In genomic region chr7:32941996-32942782, GRCh38 we compare ENCODE assay signal across 8 cellular contexts. TPM values are rescaled to one million over a fixed set of nuclear protein-coding genes. Genes with fewer than 3 reads are reported as not detected.
DNase-seq lines count a peak whose midpoint lies in the region; ATAC-seq and TF ChIP-seq lines count a peak whose summit lies in the region.

No MANE protein-coding gene starts in this region.

- peaks cover 13% of the 10 kb centered on the region for H3K36me3 Mint-ChIP-seq in activated CD4-positive, alpha-beta T cell treated with anti-CD3 and anti-CD28 coated beads, Interleukin-2, amount 10 ng/mL, durations not matched to agents 24 days and 14 days (ENCODE audit: low read depth)

- WGBS in lower leg skin, 2 donors = 1 to 3% methylated on average over 30 to 32 of the region's 49 CpGs

- H3K4me3 ChIP-seq in lower leg skin (ENCODE audit: low read depth, poor library complexity, severe bottlenecking) = peak overlapping the region; percentile 71

- peaks cover 8% of the 10 kb centered on the region for H3K27me3 Mint-ChIP-seq in activated CD4-positive, alpha-beta T cell treated with anti-CD3 and anti-CD28 coated beads, Interleukin-2, amount 10 ng/mL, durations not matched to agents 24 days and 14 days

- DNase-seq in NCI-H2171 treated with DMSO at 0.1 percent for 48 hours (lab: John Stamatoyannopoulos, UW) (peak; percentile 51), NCI-H2171 (lab: John Stamatoyannopoulos, UW) (no peak), NCI-H446 treated with DMSO at 0.1 percent for 48 hours (lab: John Stamatoyannopoulos, UW) (peak; percentile 35), dermis blood vessel endothelial cell (peak; percentile 54), lower leg skin (ENCODE audit: low spot score in 2 of 2) (peak; percentile 58 to 93)
- DNase-seq in activated CD4-positive, alpha-beta T cell treated with anti-CD3 and anti-CD28 coated beads, Interleukin-2, amount 10 ng/mL, durations not matched to agents 24 days and 14 days = peak; percentile 90
- peak; percentile 44 to 54 (median 48) for DNase-seq in stimulated activated CD4-positive, alpha-beta T cell treated with anti-CD3 and anti-CD28 coated beads, TNF-alpha, amount 100 ng/mL, for 4 hours (ENCODE audit: low read depth in 3 of 3)

- H3K27ac Mint-ChIP-seq in activated CD4-positive, alpha-beta T cell treated with anti-CD3 and anti-CD28 coated beads, Interleukin-2, amount 10 ng/mL, durations not matched to agents 24 days and 14 days = peak overlapping the region; percentile 90

- TF ChIP-seq CTCF in lower leg skin (IDR thresholded peaks at IDR 0.05) = no peak

- H3K4me3 Mint-ChIP-seq in activated CD4-positive, alpha-beta T cell treated with anti-CD3 and anti-CD28 coated beads, Interleukin-2, amount 10 ng/mL, durations not matched to agents 24 days and 14 days = peak overlapping the region; percentile 93

- peak; percentile 68 for ATAC-seq in HG02938 (IDR thresholded peaks at IDR 0.05; ENCODE audit: unreplicated experiment)

- no peak for TF ChIP-seq POLR2A in lower leg skin (IDR thresholded peaks at IDR 0.05)

- peaks cover 17% of the 10 kb centered on the region for H3K4me1 Mint-ChIP-seq in activated CD4-positive, alpha-beta T cell treated with anti-CD3 and anti-CD28 coated beads, Interleukin-2, amount 10 ng/mL, durations not matched to agents 24 days and 14 days

- intact Hi-C loops in activated CD4-positive, alpha-beta T cell treated with anti-CD3 and anti-CD28 coated beads, Interleukin-2, amount 10 ng/mL, durations not matched to agents 24 days and 14 days (cut with micrococcal nuclease) = loop anchor here (1.0 to 2.0 kb wide), 4 partner anchors 96 to 141 kb away; partner anchors contain the start of gene NT5C3A
- intact Hi-C loops in lower leg skin (cut with DNase I; ENCODE audit: low total_unique reads) = loop anchor here (5.0 to 10.0 kb wide), 2 partner anchors 50 to 113 kb away; partner anchors contain the start of gene KBTBD2

- peaks cover 7% of the 10 kb centered on the region for H3K9me3 Mint-ChIP-seq in activated CD4-positive, alpha-beta T cell treated with anti-CD3 and anti-CD28 coated beads, Interleukin-2, amount 10 ng/mL, durations not matched to agents 24 days and 14 days

RNA-seq across cellular contexts. Expression of gene FKBP9, which starts 15.1 kb away (rescaled TPM):
- 0.93 and 1.3 TPM in 2 replicates for total RNA-seq in activated CD4-positive, alpha-beta T cell treated with anti-CD3 and anti-CD28 coated beads, Interleukin-2, amount 10 ng/mL, durations not matched to agents 24 days and 14 days
- total RNA-seq in dermis blood vessel endothelial cell = 168 and 179 TPM in 2 replicates
- total RNA-seq in lower leg skin = 100 to 1,000 TPM in 3 of 4 donors, 10 to 100 TPM in 1; 81.8 to 164 (median 130) TPM

RNA-seq across cellular contexts. Expression of gene KBTBD2, which starts 50.6 kb away (rescaled TPM):
- total RNA-seq in activated CD4-positive, alpha-beta T cell treated with anti-CD3 and anti-CD28 coated beads, Interleukin-2, amount 10 ng/mL, durations not matched to agents 24 days and 14 days = 30.2 and 31.5 TPM in 2 replicates
- total RNA-seq in dermis blood vessel endothelial cell (71.3 and 103 TPM in 2 replicates), lower leg skin (10 to 100 TPM; 24.3 to 38.9 (median 35.5) TPM)

Comparison
In these comparisons a context has a peak if more than half of its experiments do, and no peak if none do; other contexts are left out.
1. RNA of gene FKBP9, which starts 15.1 kb away (total RNA-seq): 168 to 179 TPM in dermis blood vessel endothelial cell and 81.8 to 164 TPM in lower leg skin; 0.93 to 1.3 TPM in activated CD4-positive, alpha-beta T cell treated with anti-CD3 and anti-CD28 coated beads, Interleukin-2, amount 10 ng/mL, durations not matched to agents 24 days and 14 days; every median in the first group is over 10 times any median in the second.